Comparison of ENCODE assay signal across 1 cellular context in the genomic region with DNA sequence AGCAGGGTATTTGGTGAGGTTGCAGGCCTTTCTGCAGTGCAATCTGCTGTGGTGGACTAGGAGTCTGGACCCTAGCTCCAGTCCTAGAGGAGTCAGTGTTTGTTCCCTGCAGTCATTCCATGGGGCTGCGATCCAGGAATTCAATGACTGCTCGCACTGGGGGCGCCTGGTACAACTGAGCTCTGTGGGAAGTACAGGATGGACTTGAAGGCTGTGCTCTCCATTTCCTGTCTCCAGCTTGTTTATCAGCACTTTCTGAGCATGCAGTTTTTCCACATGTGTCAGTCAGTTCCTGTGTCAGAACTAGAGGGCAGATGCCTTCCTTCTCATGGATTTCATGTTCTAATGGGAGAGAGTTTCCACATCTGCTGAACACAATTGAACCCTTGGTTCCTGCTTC.
TF ChIP-seq lines count a peak whose summit lies in the region.

No MANE protein-coding gene starts in this region.

TF ChIP-seq in GM23338, 12 proteins besides CTCF, POLR2A, EP300 and RAD21 (continued from another document):
- TF ChIP-seq, protein P1, sequence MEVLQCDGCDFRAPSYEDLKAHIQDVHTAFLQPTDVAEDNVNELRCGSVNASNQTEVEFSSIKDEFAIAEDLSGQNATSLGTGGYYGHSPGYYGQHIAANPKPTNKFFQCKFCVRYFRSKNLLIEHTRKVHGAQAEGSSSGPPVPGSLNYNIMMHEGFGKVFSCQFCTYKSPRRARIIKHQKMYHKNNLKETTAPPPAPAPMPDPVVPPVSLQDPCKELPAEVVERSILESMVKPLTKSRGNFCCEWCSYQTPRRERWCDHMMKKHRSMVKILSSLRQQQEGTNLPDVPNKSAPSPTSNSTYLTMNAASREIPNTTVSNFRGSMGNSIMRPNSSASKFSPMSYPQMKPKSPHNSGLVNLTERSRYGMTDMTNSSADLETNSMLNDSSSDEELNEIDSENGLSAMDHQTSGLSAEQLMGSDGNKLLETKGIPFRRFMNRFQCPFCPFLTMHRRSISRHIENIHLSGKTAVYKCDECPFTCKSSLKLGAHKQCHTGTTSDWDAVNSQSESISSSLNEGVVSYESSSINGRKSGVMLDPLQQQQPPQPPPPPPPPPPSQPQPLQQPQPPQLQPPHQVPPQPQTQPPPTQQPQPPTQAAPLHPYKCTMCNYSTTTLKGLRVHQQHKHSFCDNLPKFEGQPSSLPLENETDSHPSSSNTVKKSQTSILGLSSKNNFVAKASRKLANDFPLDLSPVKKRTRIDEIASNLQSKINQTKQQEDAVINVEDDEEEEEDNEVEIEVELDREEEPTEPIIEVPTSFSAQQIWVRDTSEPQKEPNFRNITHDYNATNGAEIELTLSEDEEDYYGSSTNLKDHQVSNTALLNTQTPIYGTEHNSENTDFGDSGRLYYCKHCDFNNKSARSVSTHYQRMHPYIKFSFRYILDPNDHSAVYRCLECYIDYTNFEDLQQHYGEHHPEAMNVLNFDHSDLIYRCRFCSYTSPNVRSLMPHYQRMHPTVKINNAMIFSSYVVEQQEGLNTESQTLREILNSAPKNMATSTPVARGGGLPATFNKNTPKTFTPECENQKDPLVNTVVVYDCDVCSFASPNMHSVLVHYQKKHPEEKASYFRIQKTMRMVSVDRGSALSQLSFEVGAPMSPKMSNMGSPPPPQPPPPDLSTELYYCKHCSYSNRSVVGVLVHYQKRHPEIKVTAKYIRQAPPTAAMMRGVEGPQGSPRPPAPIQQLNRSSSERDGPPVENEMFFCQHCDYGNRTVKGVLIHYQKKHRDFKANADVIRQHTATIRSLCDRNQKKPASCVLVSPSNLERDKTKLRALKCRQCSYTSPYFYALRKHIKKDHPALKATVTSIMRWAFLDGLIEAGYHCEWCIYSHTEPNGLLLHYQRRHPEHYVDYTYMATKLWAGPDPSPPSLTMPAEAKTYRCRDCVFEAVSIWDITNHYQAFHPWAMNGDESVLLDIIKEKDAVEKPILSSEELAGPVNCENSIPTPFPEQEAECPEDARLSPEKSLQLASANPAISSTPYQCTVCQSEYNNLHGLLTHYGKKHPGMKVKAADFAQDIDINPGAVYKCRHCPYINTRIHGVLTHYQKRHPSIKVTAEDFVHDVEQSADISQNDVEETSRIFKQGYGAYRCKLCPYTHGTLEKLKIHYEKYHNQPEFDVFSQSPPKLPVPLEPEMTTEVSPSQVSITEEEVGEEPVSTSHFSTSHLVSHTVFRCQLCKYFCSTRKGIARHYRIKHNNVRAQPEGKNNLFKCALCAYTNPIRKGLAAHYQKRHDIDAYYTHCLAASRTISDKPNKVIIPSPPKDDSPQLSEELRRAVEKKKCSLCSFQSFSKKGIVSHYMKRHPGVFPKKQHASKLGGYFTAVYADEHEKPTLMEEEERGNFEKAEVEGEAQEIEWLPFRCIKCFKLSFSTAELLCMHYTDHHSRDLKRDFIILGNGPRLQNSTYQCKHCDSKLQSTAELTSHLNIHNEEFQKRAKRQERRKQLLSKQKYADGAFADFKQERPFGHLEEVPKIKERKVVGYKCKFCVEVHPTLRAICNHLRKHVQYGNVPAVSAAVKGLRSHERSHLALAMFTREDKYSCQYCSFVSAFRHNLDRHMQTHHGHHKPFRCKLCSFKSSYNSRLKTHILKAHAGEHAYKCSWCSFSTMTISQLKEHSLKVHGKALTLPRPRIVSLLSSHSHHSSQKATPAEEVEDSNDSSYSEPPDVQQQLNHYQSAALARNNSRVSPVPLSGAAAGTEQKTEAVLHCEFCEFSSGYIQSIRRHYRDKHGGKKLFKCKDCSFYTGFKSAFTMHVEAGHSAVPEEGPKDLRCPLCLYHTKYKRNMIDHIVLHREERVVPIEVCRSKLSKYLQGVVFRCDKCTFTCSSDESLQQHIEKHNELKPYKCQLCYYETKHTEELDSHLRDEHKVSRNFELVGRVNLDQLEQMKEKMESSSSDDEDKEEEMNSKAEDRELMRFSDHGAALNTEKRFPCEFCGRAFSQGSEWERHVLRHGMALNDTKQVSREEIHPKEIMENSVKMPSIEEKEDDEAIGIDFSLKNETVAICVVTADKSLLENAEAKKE (CRISPR knock-in tag; IDR thresholded peaks at IDR 0.05) = no peak
- TF ChIP-seq EZH2 (IDR thresholded peaks at IDR 0.05; ENCODE audit: low read depth, unreplicated experiment) = no peak
- no peak for TF ChIP-seq ZNF331 (CRISPR knock-in tag; IDR thresholded peaks at IDR 0.05; ENCODE audit: low read depth)
- TF ChIP-seq ZNF114 (CRISPR knock-in tag; IDR thresholded peaks at IDR 0.05) = no peak
- no peak for TF ChIP-seq POLR2AphosphoS5 (IDR thresholded peaks at IDR 0.05; ENCODE audit: low read depth)
- TF ChIP-seq CREB1 (CRISPR knock-in tag; IDR thresholded peaks at IDR 0.05; ENCODE audit: low read depth) = no peak
- no peak for TF ChIP-seq NANOG (IDR thresholded peaks at IDR 0.05; ENCODE audit: borderline replicate concordance)
- no peak for TF ChIP-seq EZH2phosphoT487 (IDR thresholded peaks at IDR 0.05; ENCODE audit: unreplicated experiment)
- no peak for TF ChIP-seq REST (IDR thresholded peaks at IDR 0.05; ENCODE audit: unreplicated experiment)
- TF ChIP-seq JUNB (IDR thresholded peaks at IDR 0.05; ENCODE audit: unreplicated experiment) = no peak
- no peak for TF ChIP-seq STAT1 (IDR thresholded peaks at IDR 0.05; ENCODE audit: unreplicated experiment)
